Comparison of ENCODE assay signal across 11 cellular contexts in the genomic region with DNA sequence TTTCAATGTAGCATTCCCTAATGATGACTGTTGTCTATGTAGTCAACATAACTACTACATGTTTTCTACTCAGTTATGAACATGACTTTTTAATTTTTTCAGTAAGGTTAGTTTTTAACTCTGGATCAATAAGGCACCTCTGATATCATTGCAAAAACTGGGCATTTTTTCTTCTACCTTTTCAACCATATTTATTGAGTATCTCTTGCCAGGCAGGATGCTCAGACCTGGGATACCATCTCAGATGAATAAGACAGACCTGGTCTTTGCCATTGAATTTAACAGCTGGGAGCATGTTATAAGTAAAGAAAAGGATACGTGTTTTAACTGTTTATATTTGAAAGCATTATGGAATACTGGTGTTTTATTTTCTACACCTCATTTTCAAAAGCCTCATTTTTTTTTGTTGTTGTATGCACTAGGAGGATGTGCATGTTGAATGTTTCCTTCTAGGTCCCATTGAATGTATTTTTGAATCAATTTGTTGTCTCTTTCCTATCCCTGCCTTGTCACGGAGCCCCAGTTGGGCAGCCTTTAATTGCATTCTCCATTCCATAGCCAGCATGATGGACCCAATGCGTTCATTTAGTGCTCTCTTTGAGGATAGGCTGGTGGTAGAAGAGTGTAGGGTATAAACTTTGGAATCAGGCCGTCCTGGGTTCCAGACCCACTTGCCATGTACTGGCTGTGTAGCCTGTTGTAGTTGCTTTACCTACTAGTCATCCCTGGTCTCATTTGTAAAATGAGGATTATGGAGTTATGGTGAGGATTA. TPM values are rescaled to one million over a fixed set of nuclear protein-coding genes. Genes with fewer than 3 reads are reported as not detected.
DNase-seq lines count a peak whose midpoint lies in the region; ATAC-seq, FAIRE-seq and TF ChIP-seq lines count a peak whose summit lies in the region.
"Had no signal": no experiment of that assay in that cellular context is flagged by ENCODE, and none has a peak within 500 bp of the region (broad histone marks: within the 10 kb centered on the region; RNA-seq: fewer than 3 reads in every experiment).

No MANE protein-coding gene starts in this region.

- peak overlapping the region in 1 of 2 donors; percentile 67 for H3K27ac ChIP-seq in kidney (ENCODE audit: low read depth in 2 of 2, low read length in 2 of 2)
- H3K27ac ChIP-seq: SJSA1 had no signal

- intact Hi-C loops in kidney (cut with DNase I): no loop called here

- no peaks in the 10 kb centered on the region for H3K27me3 Mint-ChIP-seq in T-helper 2 cell treated with Interferon-gamma antibody and Interleukin-4, amounts not matched to agents 5 μg/mL and 100 μg/mL, for 36 hours (ENCODE audit: low read depth)
- H3K27me3 Mint-ChIP-seq in activated naive CD8-positive, alpha-beta T cell treated with anti-CD3 and anti-CD28 coated beads for 36 hours: no peaks in the 10 kb centered on the region
- H3K27me3 Mint-ChIP-seq in stimulated activated naive CD8-positive, alpha-beta T cell treated with anti-CD3 and anti-CD28 coated beads, Interleukin-15, amount 100 ng/mL, for 72 hours: no peaks in the 10 kb centered on the region

- FAIRE-seq in kidney (lab: Jason Lieb, UNC): no peak
- FAIRE-seq: A204.1 had no signal

- peak overlapping the region; percentile 24 to 36 for H3K4me3 ChIP-seq in kidney (ENCODE audit: low read length in 2 of 2)
- H3K4me3 ChIP-seq: SJSA1 had no signal

- H3K36me3 ChIP-seq in kidney (ENCODE audit: control insufficient read depth in 1 of 2, insufficient read depth in 2 of 2, low read length in 2 of 2): no peaks in the 10 kb centered on the region

- H3K36me3 Mint-ChIP-seq in T-helper 2 cell treated with Interferon-gamma antibody and Interleukin-4, amounts not matched to agents 5 μg/mL and 100 μg/mL, for 36 hours (ENCODE audit: low read depth): peaks cover 33% of the 10 kb centered on the region
- H3K36me3 Mint-ChIP-seq in activated naive CD8-positive, alpha-beta T cell treated with anti-CD3 and anti-CD28 coated beads for 36 hours: peaks cover 70% of the 10 kb centered on the region

- no peaks in the 10 kb centered on the region for H3K9me3 ChIP-seq in kidney (ENCODE audit: control insufficient read depth in 1 of 2, low read length in 2 of 2)
- H3K9me3 ChIP-seq: SJSA1 had no signal

- H3K4me1 ChIP-seq in kidney (ENCODE audit: control insufficient read depth in 1 of 2, insufficient read depth in 1 of 2, low read depth in 1 of 2, low read length in 2 of 2): peaks cover 0 to 13% of the 10 kb centered on the region in 2 donors

- no peak for ATAC-seq in stimulated activated naive CD8-positive, alpha-beta T cell treated with anti-CD3 and anti-CD28 coated beads, Interleukin-15, amount 100 ng/mL, for 72 hours
- no peak for ATAC-seq in HG02678 (IDR thresholded peaks at IDR 0.05; ENCODE audit: unreplicated experiment)

- no peak for DNase-seq in T-helper 2 cell treated with Interferon-gamma antibody and Interleukin-4, amounts not matched to agents 5 μg/mL and 100 μg/mL, for 36 hours (ENCODE audit: low spot score)
- DNase-seq in T-helper 2 cell (no peak), kidney (no peak), middle frontal gyrus (ENCODE audit: extremely low spot score, low spot score) (no peak)
- no peak for DNase-seq in activated naive CD8-positive, alpha-beta T cell treated with anti-CD3 and anti-CD28 coated beads for 36 hours
- no peak for DNase-seq in stimulated activated naive CD8-positive, alpha-beta T cell treated with anti-CD3 and anti-CD28 coated beads, Interleukin-15, amount 100 ng/mL, for 72 hours
- no peak for DNase-seq in stimulated activated CD4-positive, alpha-beta T cell treated with anti-CD3 and anti-CD28 coated beads, Interleukin-1b, Interleukin-23, amount 100 ng/mL, for 48 hours
- DNase-seq: NCI-H1105 had no signal

- H3K27ac Mint-ChIP-seq in T-helper 2 cell treated with Interferon-gamma antibody and Interleukin-4, amounts not matched to agents 5 μg/mL and 100 μg/mL, for 36 hours: peak overlapping the region; percentile 89
- peak overlapping the region; percentile 88 for H3K27ac Mint-ChIP-seq in activated naive CD8-positive, alpha-beta T cell treated with anti-CD3 and anti-CD28 coated beads for 36 hours
- peak overlapping the region; percentile 94 to 98 for H3K27ac Mint-ChIP-seq in stimulated activated naive CD8-positive, alpha-beta T cell treated with anti-CD3 and anti-CD28 coated beads, Interleukin-15, amount 100 ng/mL, for 72 hours

- peaks cover 66% of the 10 kb centered on the region for H3K4me1 Mint-ChIP-seq in T-helper 2 cell treated with Interferon-gamma antibody and Interleukin-4, amounts not matched to agents 5 μg/mL and 100 μg/mL, for 36 hours (ENCODE audit: low read depth)
- peaks cover 56% of the 10 kb centered on the region for H3K4me1 Mint-ChIP-seq in activated naive CD8-positive, alpha-beta T cell treated with anti-CD3 and anti-CD28 coated beads for 36 hours
- peaks cover 48% of the 10 kb centered on the region for H3K4me1 Mint-ChIP-seq in stimulated activated naive CD8-positive, alpha-beta T cell treated with anti-CD3 and anti-CD28 coated beads, Interleukin-15, amount 100 ng/mL, for 72 hours

- no peak for TF ChIP-seq CTCF in kidney (IDR thresholded peaks at IDR 0.05; ENCODE audit: borderline replicate concordance, extremely low read depth, insufficient read depth)

- H3K4me3 Mint-ChIP-seq in T-helper 2 cell treated with Interferon-gamma antibody and Interleukin-4, amounts not matched to agents 5 μg/mL and 100 μg/mL, for 36 hours: peak overlapping the region; percentile 87
- H3K4me3 Mint-ChIP-seq in activated naive CD8-positive, alpha-beta T cell treated with anti-CD3 and anti-CD28 coated beads for 36 hours: peak overlapping the region; percentile 96
- H3K4me3 Mint-ChIP-seq in stimulated activated naive CD8-positive, alpha-beta T cell treated with anti-CD3 and anti-CD28 coated beads, Interleukin-15, amount 100 ng/mL, for 72 hours: peak overlapping the region; percentile 60 to 85

- H3K9me3 Mint-ChIP-seq in T-helper 2 cell treated with Interferon-gamma antibody and Interleukin-4, amounts not matched to agents 5 μg/mL and 100 μg/mL, for 36 hours: no peaks in the 10 kb centered on the region
- no peaks in the 10 kb centered on the region for H3K9me3 Mint-ChIP-seq in activated naive CD8-positive, alpha-beta T cell treated with anti-CD3 and anti-CD28 coated beads for 36 hours
- no peaks in the 10 kb centered on the region for H3K9me3 Mint-ChIP-seq in stimulated activated naive CD8-positive, alpha-beta T cell treated with anti-CD3 and anti-CD28 coated beads, Interleukin-15, amount 100 ng/mL, for 72 hours

- H3K9ac ChIP-seq in kidney (ENCODE audit: low read length in 2 of 2): peak overlapping the region; percentile 4 to 22

RNA-seq across cellular contexts. Expression of gene TGFBR2, which starts 3.7 kb away (rescaled TPM):
- total RNA-seq in activated naive CD8-positive, alpha-beta T cell treated with anti-CD3 and anti-CD28 coated beads for 36 hours: 10 to 100 TPM; 64.1 to 65.1 TPM
- total RNA-seq in kidney: 243 TPM
- polyA plus RNA-seq in kidney (ENCODE audit: insufficient read depth, low read depth, low replicate concordance): 81.8 TPM
